In genomic region chr20:17655865-17656489, GRCh38 we compare ENCODE assay signal across 16 cellular contexts. TPM values are rescaled to one million over a fixed set of nuclear protein-coding genes. Genes with fewer than 3 reads are reported as not detected.
DNase-seq lines count a peak whose midpoint lies in the region; ATAC-seq lines count a peak whose summit lies in the region.
"Had no signal": no experiment of that assay in that cellular context is flagged by ENCODE, and none has a peak within 500 bp of the region (broad histone marks: within the 10 kb centered on the region; RNA-seq: fewer than 3 reads in every experiment).

No MANE protein-coding gene starts in this region.

- H3K27me3 ChIP-seq in HAP-1 (ENCODE audit: low read depth) (no peaks in the 10 kb centered on the region), adipocyte (replicated peaks; ENCODE audit: control insufficient read depth, insufficient read depth, low read length) (no peaks in the 10 kb centered on the region)
- no peaks in the 10 kb centered on the region for H3K27me3 ChIP-seq in naive thymus-derived CD4-positive, alpha-beta T cell (ENCODE audit: control insufficient read depth in 2 of 2, insufficient read depth in 2 of 2, low read length in 2 of 2)

- no peak overlapping the region for H3K27ac ChIP-seq in naive thymus-derived CD4-positive, alpha-beta T cell (ENCODE audit: low read depth, low read length)

- H3K4me1 ChIP-seq in HAP-1 (peaks cover 10% of the 10 kb centered on the region), adipocyte (ENCODE audit: control insufficient read depth, insufficient read depth, low read length) (peaks cover 44% of the 10 kb centered on the region)
- H3K4me1 ChIP-seq in naive thymus-derived CD4-positive, alpha-beta T cell (ENCODE audit: control insufficient read depth in 2 of 2, insufficient read depth in 2 of 2, low read length in 2 of 2): no peaks in the 10 kb centered on the region

- H3K9me3 Mint-ChIP-seq in activated CD4-positive, alpha-beta memory T cell treated with anti-CD3 and anti-CD28 coated beads for 36 hours: peaks cover 3% of the 10 kb centered on the region
- H3K9me3 Mint-ChIP-seq in naive thymus-derived CD4-positive, alpha-beta T cell: peaks cover 0 to 8% (median 0%) of the 10 kb centered on the region in 11 donors
- H3K9me3 Mint-ChIP-seq: central memory CD8-positive, alpha-beta T cell had no signal

- H3K4me1 Mint-ChIP-seq in activated CD4-positive, alpha-beta memory T cell treated with anti-CD3 and anti-CD28 coated beads for 36 hours (ENCODE audit: low read depth): peaks cover 7% of the 10 kb centered on the region
- peaks cover 0 to 19% (median 8%) of the 10 kb centered on the region in 7 donors for H3K4me1 Mint-ChIP-seq in naive thymus-derived CD4-positive, alpha-beta T cell

- DNase-seq in AG20443 (ENCODE audit: low spot score) (peak; percentile 64), HAP-1 (ENCODE audit: low spot score in 2 of 2) (peak; percentile 39 to 58), adipocyte (ENCODE audit: low read depth) (peak; percentile 28), kidney tubule cell (ENCODE audit: low spot score) (peak; percentile 39), G401 (ENCODE audit: low spot score) (no peak), NCI-H774 (lab: John Stamatoyannopoulos, UW) (no peak)
- no peak for DNase-seq in activated CD4-positive, alpha-beta memory T cell treated with anti-CD3 and anti-CD28 coated beads for 36 hours
- DNase-seq in naive thymus-derived CD4-positive, alpha-beta T cell: no peak
- DNase-seq: activated CD4-positive, alpha-beta T cell treated with anti-CD3 and anti-CD28 coated beads for 4 hours; CD4-positive, alpha-beta memory T cell; mucosa of descending colon; NCI-H1694; NCI-H82 had no signal

- H3K36me3 Mint-ChIP-seq in activated CD4-positive, alpha-beta memory T cell treated with anti-CD3 and anti-CD28 coated beads for 36 hours: peaks cover 18% of the 10 kb centered on the region
- peaks cover 7 to 42% (median 32%) of the 10 kb centered on the region in 5 donors for H3K36me3 Mint-ChIP-seq in naive thymus-derived CD4-positive, alpha-beta T cell

- H3K9ac ChIP-seq in adipocyte (ENCODE audit: low read length): no peak overlapping the region

- H3K9me3 ChIP-seq in HAP-1 (peaks cover 5% of the 10 kb centered on the region; the same call in 1 of the 2 replicates), adipocyte (ENCODE audit: control insufficient read depth, low read length) (peaks cover 5% of the 10 kb centered on the region)
- no peaks in the 10 kb centered on the region for H3K9me3 ChIP-seq in naive thymus-derived CD4-positive, alpha-beta T cell (ENCODE audit: control insufficient read depth in 2 of 3, low read length in 3 of 3)
- H3K9me3 ChIP-seq: mucosa of descending colon had no signal

- no peak for ATAC-seq in naive thymus-derived CD4-positive, alpha-beta T cell
- ATAC-seq: mucosa of descending colon had no signal

- no peak overlapping the region for H3K27ac Mint-ChIP-seq in activated CD4-positive, alpha-beta memory T cell treated with anti-CD3 and anti-CD28 coated beads for 36 hours
- H3K27ac Mint-ChIP-seq in naive thymus-derived CD4-positive, alpha-beta T cell: no peak overlapping the region

- H3K4me3 ChIP-seq in HAP-1 (no peak overlapping the region), adipocyte (ENCODE audit: low read length) (no peak overlapping the region)
- no peak overlapping the region for H3K4me3 ChIP-seq in naive thymus-derived CD4-positive, alpha-beta T cell (ENCODE audit: low read length)
- H3K4me3 ChIP-seq: mucosa of descending colon had no signal

- intact Hi-C loops in activated CD4-positive, alpha-beta memory T cell treated with anti-CD3 and anti-CD28 coated beads for 36 hours (cut with micrococcal nuclease): no loop called here
- intact Hi-C loops in naive thymus-derived CD4-positive, alpha-beta T cell (cut with micrococcal nuclease): loop anchor here in 1 of 2 donors (1.0 kb wide), 1 partner anchor 340 kb away; no protein-coding TSS in a partner anchor

- no peaks in the 10 kb centered on the region for H3K27me3 Mint-ChIP-seq in activated CD4-positive, alpha-beta memory T cell treated with anti-CD3 and anti-CD28 coated beads for 36 hours
- H3K27me3 Mint-ChIP-seq in naive thymus-derived CD4-positive, alpha-beta T cell: no peaks in the 10 kb centered on the region
- H3K27me3 Mint-ChIP-seq: CD4-positive, alpha-beta memory T cell; central memory CD8-positive, alpha-beta T cell had no signal

- H3K36me3 ChIP-seq in HAP-1 (replicated peaks): peaks cover 37% of the 10 kb centered on the region
- H3K36me3 ChIP-seq in adipocyte (ENCODE audit: control insufficient read depth, insufficient read depth, low read length, severe bottlenecking): peaks cover 58% of the 10 kb centered on the region
- peaks cover 0 to 12% (median 7%) of the 10 kb centered on the region in 3 experiments for H3K36me3 ChIP-seq in naive thymus-derived CD4-positive, alpha-beta T cell (ENCODE audit: control insufficient read depth in 2 of 3, insufficient read depth in 3 of 3, low read length in 3 of 3)

- CTCF ChIA-PET in activated CD4-positive, alpha-beta memory T cell treated with anti-CD3 and anti-CD28 coated beads for 36 hours (lab: Charles Lee): interaction anchor here (1.3 to 2.2 kb wide), 2 partner anchors 10 to 26 kb away, joined by 5 to 9 read pairs; partner anchors contain the start of gene RRBP1
- CTCF ChIA-PET in naive thymus-derived CD4-positive, alpha-beta T cell (lab: Charles Lee): interaction anchor here (0.9 kb wide), 1 partner anchor 13 kb away, joined by 3 read pairs; no protein-coding TSS in a partner anchor

- in situ Hi-C loops in HAP-1 (cut with MboI; ENCODE audit: low sequenced_read_pairs): no loop called here
- in situ Hi-C loops in G401 (cut with HindIII; ENCODE audit: low sequenced_read_pairs): no loop called here

- no peak overlapping the region for H3K4me3 Mint-ChIP-seq in activated CD4-positive, alpha-beta memory T cell treated with anti-CD3 and anti-CD28 coated beads for 36 hours
- H3K4me3 Mint-ChIP-seq in naive thymus-derived CD4-positive, alpha-beta T cell: no peak overlapping the region
- H3K4me3 Mint-ChIP-seq: central memory CD8-positive, alpha-beta T cell had no signal

- POLR2A ChIA-PET in activated CD4-positive, alpha-beta memory T cell treated with anti-CD3 and anti-CD28 coated beads for 36 hours (lab: Charles Lee): interaction anchor here (0.8 kb wide), 1 partner anchor 152 kb away, joined by 3 read pairs; no protein-coding TSS in a partner anchor
- POLR2A ChIA-PET in naive thymus-derived CD4-positive, alpha-beta T cell (lab: Charles Lee): no interaction called here

RNA-seq across cellular contexts. Expression of gene RRBP1, which starts 26.1 kb away (rescaled TPM):
- total RNA-seq in activated CD4-positive, alpha-beta memory T cell treated with anti-CD3 and anti-CD28 coated beads for 36 hours: 10 to 100 TPM; 29.6 to 32.0 TPM
- 49.2 and 67.8 TPM in 2 replicates for total RNA-seq in G401 (2014; rRNA removed; shearing (Covaris generic))
- total RNA-seq in naive thymus-derived CD4-positive, alpha-beta T cell: 10 to 100 TPM; 27.8 to 73.9 (median 29.1) TPM
- polyA plus RNA-seq in naive thymus-derived CD4-positive, alpha-beta T cell: 10 to 100 TPM in 1 of 2 donors, 1 to 10 TPM in 1; 4.1 to 11.1 TPM

RNA-seq across cellular contexts. Expression of gene BANF2, which starts 43.8 kb away (rescaled TPM):
- not detected for total RNA-seq in activated CD4-positive, alpha-beta memory T cell treated with anti-CD3 and anti-CD28 coated beads for 36 hours
- not detected in 2 replicates for total RNA-seq in G401 (2014; rRNA removed; shearing (Covaris generic))
- not detected for total RNA-seq in naive thymus-derived CD4-positive, alpha-beta T cell
- polyA plus RNA-seq in naive thymus-derived CD4-positive, alpha-beta T cell: not detected
- total RNA-seq: CD4-positive, alpha-beta memory T cell; H4; mucosa of descending colon had no signal
- polyA plus RNA-seq: CD4-positive, alpha-beta memory T cell; esophagus had no signal

Comparison
In these comparisons a context has a peak if more than half of its experiments do, and no peak if none do; other contexts are left out.
1. DNase-seq: peak in AG20443 (single experiment), HAP-1 (2 of 2), adipocyte (single experiment) and kidney tubule cell (single experiment); none in activated CD4-positive, alpha-beta memory T cell treated with anti-CD3 and anti-CD28 coated beads for 36 hours (single experiment), G401 (single experiment), naive thymus-derived CD4-positive, alpha-beta T cell (0 of 9) and NCI-H774 (single experiment).